Comparison of ENCODE assay signal across 1 cellular context in the genomic region with DNA sequence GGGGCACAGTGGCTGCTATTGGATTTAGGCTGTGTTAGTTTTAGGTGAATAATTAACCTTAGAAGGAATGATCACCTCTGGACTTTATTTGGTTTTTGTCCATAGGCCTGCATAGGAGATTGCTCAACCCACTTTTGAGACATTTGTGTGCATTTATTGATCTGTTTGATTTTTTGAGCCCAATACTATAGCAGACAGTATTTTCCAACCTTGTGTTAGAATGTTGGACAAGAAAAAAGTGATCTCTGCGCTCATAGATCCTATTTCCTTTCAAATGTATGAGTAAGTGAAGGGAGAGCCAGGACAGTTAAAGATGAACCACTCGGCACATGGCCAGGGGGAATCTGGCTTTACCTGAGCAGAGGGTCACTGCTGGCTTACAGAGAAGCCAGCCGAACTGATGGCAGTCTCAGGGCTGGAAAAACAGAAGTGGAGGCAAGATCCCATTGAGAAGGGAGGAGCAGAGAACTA.
A peak's percentile ranks its signal among the peaks of the same experiment; 100 is the strongest.
TF ChIP-seq lines count a peak whose summit lies in the region.

No MANE protein-coding gene starts in this region.

TF ChIP-seq in HepG2, 621 proteins besides CTCF, POLR2A, EP300 and RAD21 (continued from another document):
- TF ChIP-seq ZNF34 (CRISPR knock-in tag; IDR thresholded peaks at IDR 0.05; ENCODE audit: borderline replicate concordance) (peak; percentile 69; the same call in 1 of the 2 replicates), SMC3 (IDR thresholded peaks at IDR 0.05; ENCODE audit: low read length) (peak; percentile 37), ZNF563 (CRISPR knock-in tag; IDR thresholded peaks at IDR 0.05) (0 out of 2 replicates have a peak, but pooled peaks have one; percentile 19), NFKBIZ (CRISPR knock-in tag; IDR thresholded peaks at IDR 0.05) (0 out of 2 replicates have a peak, but pooled peaks have one; percentile 27), ZNF879 (CRISPR knock-in tag; IDR thresholded peaks at IDR 0.05) (0 out of 2 replicates have a peak, but pooled peaks have one; percentile 68), HOXA3 (CRISPR knock-in tag; IDR thresholded peaks at IDR 0.05) (peak; percentile 72), PHF21A (CRISPR knock-in tag; IDR thresholded peaks at IDR 0.05) (peak; percentile 99), MYC (CRISPR knock-in tag; IDR thresholded peaks at IDR 0.05; ENCODE audit: borderline replicate concordance) (peak; percentile 69; the same call in 1 of the 2 replicates), PBX3 (CRISPR knock-in tag; IDR thresholded peaks at IDR 0.05; ENCODE audit: borderline replicate concordance) (no peak), GATAD2A (CRISPR knock-in tag; IDR thresholded peaks at IDR 0.05) (peak; percentile 99), JUND (CRISPR knock-in tag; IDR thresholded peaks at IDR 0.05) (peak; percentile 50; the same call in 1 of the 2 replicates), RXRA (CRISPR knock-in tag; IDR thresholded peaks at IDR 0.05) (peak; percentile 89; the same call in 1 of the 2 replicates), HIC2 (CRISPR knock-in tag; IDR thresholded peaks at IDR 0.05; ENCODE audit: low read depth) (peak; percentile 35; the same call in 1 of the 2 replicates), TRIM24 (CRISPR knock-in tag; IDR thresholded peaks at IDR 0.05) (no peak), GATAD1 (CRISPR knock-in tag; IDR thresholded peaks at IDR 0.05) (peak; percentile 55; the same call in 1 of the 2 replicates), KLF9 (CRISPR knock-in tag; IDR thresholded peaks at IDR 0.05; ENCODE audit: low read depth) (no peak), JUN (CRISPR knock-in tag; IDR thresholded peaks at IDR 0.05) (peak; percentile 84), POGZ (CRISPR knock-in tag; IDR thresholded peaks at IDR 0.05) (peak; percentile 89), ZNF564 (CRISPR knock-in tag; IDR thresholded peaks at IDR 0.05) (peak; percentile 43; the same call in 1 of the 2 replicates), ZMYM2 (CRISPR knock-in tag; IDR thresholded peaks at IDR 0.05) (peak; percentile 58; the same call in 1 of the 2 replicates), IRF2 (CRISPR knock-in tag; IDR thresholded peaks at IDR 0.05) (peak; percentile 89), MAFF (IDR thresholded peaks at IDR 0.05; ENCODE audit: low read depth, low read length) (peak; percentile 14; the same call in 1 of the 2 replicates), CBX2 (IDR thresholded peaks at IDR 0.05; ENCODE audit: low read depth, low read length) (no peak), CBX2 (CRISPR knock-in tag; IDR thresholded peaks at IDR 0.05; ENCODE audit: low read depth) (no peak), NR2F2 (IDR thresholded peaks at IDR 0.05; ENCODE audit: borderline replicate concordance, low read depth) (peak; percentile 93), ZNF317 (CRISPR knock-in tag; IDR thresholded peaks at IDR 0.05) (0 out of 2 replicates have a peak, but pooled peaks have one; percentile 33), ZNF776 (CRISPR knock-in tag; IDR thresholded peaks at IDR 0.05) (no peak), ZNF652 (CRISPR knock-in tag; IDR thresholded peaks at IDR 0.05; ENCODE audit: borderline replicate concordance, low read depth) (peak; percentile 46; the same call in 1 of the 2 replicates)
- TF ChIP-seq, protein P1, sequence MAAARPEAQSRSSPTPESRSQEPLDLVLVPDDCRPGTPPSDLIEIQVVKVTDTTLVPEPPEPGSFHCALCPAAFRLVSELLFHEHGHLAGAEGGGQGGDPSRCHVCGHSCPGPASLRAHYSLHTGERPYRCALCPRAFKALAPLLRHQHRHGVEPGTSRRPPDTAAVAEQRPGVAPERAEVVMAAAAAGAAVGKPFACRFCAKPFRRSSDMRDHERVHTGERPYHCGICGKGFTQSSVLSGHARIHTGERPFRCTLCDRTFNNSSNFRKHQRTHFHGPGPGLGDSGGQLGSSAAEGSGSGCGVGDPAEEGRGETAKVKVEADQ (CRISPR knock-in tag; IDR thresholded peaks at IDR 0.05; ENCODE audit: borderline replicate concordance) = no peak
- TF ChIP-seq, protein P2, sequence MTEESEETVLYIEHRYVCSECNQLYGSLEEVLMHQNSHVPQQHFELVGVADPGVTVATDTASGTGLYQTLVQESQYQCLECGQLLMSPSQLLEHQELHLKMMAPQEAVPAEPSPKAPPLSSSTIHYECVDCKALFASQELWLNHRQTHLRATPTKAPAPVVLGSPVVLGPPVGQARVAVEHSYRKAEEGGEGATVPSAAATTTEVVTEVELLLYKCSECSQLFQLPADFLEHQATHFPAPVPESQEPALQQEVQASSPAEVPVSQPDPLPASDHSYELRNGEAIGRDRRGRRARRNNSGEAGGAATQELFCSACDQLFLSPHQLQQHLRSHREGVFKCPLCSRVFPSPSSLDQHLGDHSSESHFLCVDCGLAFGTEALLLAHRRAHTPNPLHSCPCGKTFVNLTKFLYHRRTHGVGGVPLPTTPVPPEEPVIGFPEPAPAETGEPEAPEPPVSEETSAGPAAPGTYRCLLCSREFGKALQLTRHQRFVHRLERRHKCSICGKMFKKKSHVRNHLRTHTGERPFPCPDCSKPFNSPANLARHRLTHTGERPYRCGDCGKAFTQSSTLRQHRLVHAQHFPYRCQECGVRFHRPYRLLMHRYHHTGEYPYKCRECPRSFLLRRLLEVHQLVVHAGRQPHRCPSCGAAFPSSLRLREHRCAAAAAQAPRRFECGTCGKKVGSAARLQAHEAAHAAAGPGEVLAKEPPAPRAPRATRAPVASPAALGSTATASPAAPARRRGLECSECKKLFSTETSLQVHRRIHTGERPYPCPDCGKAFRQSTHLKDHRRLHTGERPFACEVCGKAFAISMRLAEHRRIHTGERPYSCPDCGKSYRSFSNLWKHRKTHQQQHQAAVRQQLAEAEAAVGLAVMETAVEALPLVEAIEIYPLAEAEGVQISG (CRISPR knock-in tag; IDR thresholded peaks at IDR 0.05) = peak; percentile 54; the same call in 1 of the 2 replicates
- TF ChIP-seq, protein P3, sequence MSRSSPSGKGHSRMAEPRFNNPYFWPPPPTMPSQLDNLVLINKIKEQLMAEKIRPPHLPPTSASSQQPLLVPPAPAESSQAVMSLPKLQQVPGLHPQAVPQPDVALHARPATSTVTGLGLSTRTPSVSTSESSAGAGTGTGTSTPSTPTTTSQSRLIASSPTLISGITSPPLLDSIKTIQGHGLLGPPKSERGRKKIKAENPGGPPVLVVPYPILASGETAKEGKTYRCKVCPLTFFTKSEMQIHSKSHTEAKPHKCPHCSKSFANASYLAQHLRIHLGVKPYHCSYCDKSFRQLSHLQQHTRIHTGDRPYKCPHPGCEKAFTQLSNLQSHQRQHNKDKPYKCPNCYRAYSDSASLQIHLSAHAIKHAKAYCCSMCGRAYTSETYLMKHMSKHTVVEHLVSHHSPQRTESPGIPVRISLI (CRISPR knock-in tag; IDR thresholded peaks at IDR 0.05; ENCODE audit: borderline replicate concordance) = peak; percentile 88
- TF ChIP-seq, protein P4, sequence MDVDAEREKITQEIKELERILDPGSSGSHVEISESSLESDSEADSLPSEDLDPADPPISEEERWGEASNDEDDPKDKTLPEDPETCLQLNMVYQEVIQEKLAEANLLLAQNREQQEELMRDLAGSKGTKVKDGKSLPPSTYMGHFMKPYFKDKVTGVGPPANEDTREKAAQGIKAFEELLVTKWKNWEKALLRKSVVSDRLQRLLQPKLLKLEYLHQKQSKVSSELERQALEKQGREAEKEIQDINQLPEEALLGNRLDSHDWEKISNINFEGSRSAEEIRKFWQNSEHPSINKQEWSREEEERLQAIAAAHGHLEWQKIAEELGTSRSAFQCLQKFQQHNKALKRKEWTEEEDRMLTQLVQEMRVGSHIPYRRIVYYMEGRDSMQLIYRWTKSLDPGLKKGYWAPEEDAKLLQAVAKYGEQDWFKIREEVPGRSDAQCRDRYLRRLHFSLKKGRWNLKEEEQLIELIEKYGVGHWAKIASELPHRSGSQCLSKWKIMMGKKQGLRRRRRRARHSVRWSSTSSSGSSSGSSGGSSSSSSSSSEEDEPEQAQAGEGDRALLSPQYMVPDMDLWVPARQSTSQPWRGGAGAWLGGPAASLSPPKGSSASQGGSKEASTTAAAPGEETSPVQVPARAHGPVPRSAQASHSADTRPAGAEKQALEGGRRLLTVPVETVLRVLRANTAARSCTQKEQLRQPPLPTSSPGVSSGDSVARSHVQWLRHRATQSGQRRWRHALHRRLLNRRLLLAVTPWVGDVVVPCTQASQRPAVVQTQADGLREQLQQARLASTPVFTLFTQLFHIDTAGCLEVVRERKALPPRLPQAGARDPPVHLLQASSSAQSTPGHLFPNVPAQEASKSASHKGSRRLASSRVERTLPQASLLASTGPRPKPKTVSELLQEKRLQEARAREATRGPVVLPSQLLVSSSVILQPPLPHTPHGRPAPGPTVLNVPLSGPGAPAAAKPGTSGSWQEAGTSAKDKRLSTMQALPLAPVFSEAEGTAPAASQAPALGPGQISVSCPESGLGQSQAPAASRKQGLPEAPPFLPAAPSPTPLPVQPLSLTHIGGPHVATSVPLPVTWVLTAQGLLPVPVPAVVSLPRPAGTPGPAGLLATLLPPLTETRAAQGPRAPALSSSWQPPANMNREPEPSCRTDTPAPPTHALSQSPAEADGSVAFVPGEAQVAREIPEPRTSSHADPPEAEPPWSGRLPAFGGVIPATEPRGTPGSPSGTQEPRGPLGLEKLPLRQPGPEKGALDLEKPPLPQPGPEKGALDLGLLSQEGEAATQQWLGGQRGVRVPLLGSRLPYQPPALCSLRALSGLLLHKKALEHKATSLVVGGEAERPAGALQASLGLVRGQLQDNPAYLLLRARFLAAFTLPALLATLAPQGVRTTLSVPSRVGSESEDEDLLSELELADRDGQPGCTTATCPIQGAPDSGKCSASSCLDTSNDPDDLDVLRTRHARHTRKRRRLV (CRISPR knock-in tag; IDR thresholded peaks at IDR 0.05) = peak; percentile 75; the same call in 1 of the 2 replicates
- TF ChIP-seq, protein P5, sequence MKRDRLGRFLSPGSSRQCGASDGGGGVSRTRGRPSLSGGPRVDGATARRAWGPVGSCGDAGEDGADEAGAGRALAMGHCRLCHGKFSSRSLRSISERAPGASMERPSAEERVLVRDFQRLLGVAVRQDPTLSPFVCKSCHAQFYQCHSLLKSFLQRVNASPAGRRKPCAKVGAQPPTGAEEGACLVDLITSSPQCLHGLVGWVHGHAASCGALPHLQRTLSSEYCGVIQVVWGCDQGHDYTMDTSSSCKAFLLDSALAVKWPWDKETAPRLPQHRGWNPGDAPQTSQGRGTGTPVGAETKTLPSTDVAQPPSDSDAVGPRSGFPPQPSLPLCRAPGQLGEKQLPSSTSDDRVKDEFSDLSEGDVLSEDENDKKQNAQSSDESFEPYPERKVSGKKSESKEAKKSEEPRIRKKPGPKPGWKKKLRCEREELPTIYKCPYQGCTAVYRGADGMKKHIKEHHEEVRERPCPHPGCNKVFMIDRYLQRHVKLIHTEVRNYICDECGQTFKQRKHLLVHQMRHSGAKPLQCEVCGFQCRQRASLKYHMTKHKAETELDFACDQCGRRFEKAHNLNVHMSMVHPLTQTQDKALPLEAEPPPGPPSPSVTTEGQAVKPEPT (CRISPR knock-in tag; IDR thresholded peaks at IDR 0.05; ENCODE audit: low read depth) = no peak
